26 cellular contexts compared by ENCODE assay signal in genomic region chr4:31620476-31620875, GRCh38.
A peak's percentile ranks its signal among the peaks of the same experiment; 100 is the strongest.
DNase-seq lines count a peak whose midpoint lies in the region; ATAC-seq and TF ChIP-seq lines count a peak whose summit lies in the region.
"Had no signal": no experiment of that assay in that cellular context is flagged by ENCODE, and none has a peak within 500 bp of the region (broad histone marks: within the 10 kb centered on the region; RNA-seq: fewer than 3 reads in every experiment).

No MANE protein-coding gene starts in this region.

- H3K23ac ChIP-seq in H9 (ENCODE audit: insufficient read length, low read depth, low read length) = no peak overlapping the region

- H3K23me2 ChIP-seq in H9 (ENCODE audit: insufficient read length, low read depth, low read length, poor library complexity, severe bottlenecking) = no peaks in the 10 kb centered on the region

- H3K27me3 Mint-ChIP-seq in T-helper 17 cell (no peaks in the 10 kb centered on the region), H9 (ENCODE audit: low read depth) (no peaks in the 10 kb centered on the region)
- H3K27me3 Mint-ChIP-seq: activated naive CD4-positive, alpha-beta T cell treated with anti-CD3 and anti-CD28 coated beads, Interleukin-2, amount 50 U/mL, for 24 hours; stimulated activated naive B cell treated with anti-CD40 and anti-IgM and Interleukin-4, amounts not matched to agents 10 μg/mL and 1 μg/mL and 100 μg/mL, for 72 hours had no signal

- H2BK15ac ChIP-seq in H9 (ENCODE audit: low read depth, low read length) = no peak overlapping the region

- no peak overlapping the region for H3K4ac ChIP-seq in H9 (ENCODE audit: low read depth, low read length)

- no peak overlapping the region for H3K4me3 ChIP-seq in cardiac fibroblast (replicated peaks in 1 of 2; ENCODE audit: low read depth in 2 of 2, low read length in 2 of 2)
- H3K4me3 ChIP-seq: body of pancreas, coronary artery, lung, prostate gland, thoracic aorta had no signal

- DNase-seq in ELR (ENCODE audit: low read depth) (peak; percentile 15), NCI-H226 (peak; percentile 51), cardiac fibroblast (ENCODE audit: low read depth in 2 of 2) (peak; percentile 15 to 50), iris pigment epithelial cell (ENCODE audit: low read depth) (peak; percentile 28), T-helper 17 cell (no peak), HUDEP-2 (lab: John Stamatoyannopoulos, UW; ENCODE audit: unreplicated experiment in 76 of 76) (no peak), H9 (no peak)
- no peak for DNase-seq in activated CD4-positive, alpha-beta T cell treated with anti-CD3 and anti-CD28 coated beads, Interleukin-2, amount 50 U/mL, for 4 hours
- DNase-seq: activated CD4-positive, alpha-beta T cell treated with anti-CD3 and anti-CD28 coated beads for 4 hours; activated T-cell treated with anti-CD3 and anti-CD28 coated beads, Interleukin-2, amount 50 U/mL, for 72 hours; body of pancreas; CD8-positive, alpha-beta T cell; foreskin melanocyte; hypothalamus; Kasumi-1; NCI-H1105; NCI-H2081; OCI-M1; SHP77 treated with DMSO at 0.1 percent for 48 hours; stimulated activated CD4-positive, alpha-beta T cell treated with anti-CD3 and anti-CD28 coated beads, Interleukin-2, amount 100 ng/mL, for 48 hours; stimulated activated naive B cell treated with anti-CD40 and anti-IgM and Interleukin-4, amounts not matched to agents 10 μg/mL and 1 μg/mL and 100 μg/mL, for 72 hours had no signal

- H3K27ac ChIP-seq in H9 (ENCODE audit: insufficient read length, low read depth, low read length) = no peak overlapping the region
- H3K27ac ChIP-seq: body of pancreas, coronary artery, prostate gland, thoracic aorta had no signal

- H3K9me3 ChIP-seq in T-helper 17 cell (ENCODE audit: control insufficient read depth, low read length, poor library complexity, severe bottlenecking) = no peaks in the 10 kb centered on the region
- no peaks in the 10 kb centered on the region for H3K9me3 ChIP-seq in H9 (ENCODE audit: control insufficient read depth, low read depth, low read length)
- H3K9me3 ChIP-seq: body of pancreas, prostate gland, thoracic aorta had no signal

- no peak overlapping the region for H4K91ac ChIP-seq in H9 (ENCODE audit: insufficient read length, low read depth, low read length)

- no peak for TF ChIP-seq CTCF in cardiac fibroblast (IDR thresholded peaks at IDR 0.05; ENCODE audit: low read depth, low read length)
- no peak for TF ChIP-seq CTCF in H9 (conservative IDR thresholded peaks at IDR 0.05)

- no peaks in the 10 kb centered on the region for H3K27me3 ChIP-seq in H9 (ENCODE audit: insufficient read depth, low read length)
- H3K27me3 ChIP-seq: body of pancreas had no signal

- no peak for ATAC-seq in T-helper 17 cell
- ATAC-seq: activated T-cell treated with anti-CD3 and anti-CD28 coated beads, Interleukin-2, amount 50 U/mL, for 72 hours; body of pancreas; CD8-positive, alpha-beta T cell; stimulated activated naive B cell treated with anti-CD40 and anti-IgM and Interleukin-4, amounts not matched to agents 10 μg/mL and 1 μg/mL and 100 μg/mL, for 72 hours had no signal

- no peak overlapping the region for H4K5ac ChIP-seq in H9 (ENCODE audit: insufficient read length, low read depth, low read length)

- H3T11ph ChIP-seq in H9 (ENCODE audit: low read length) = no peak overlapping the region

- H3K9ac ChIP-seq in H9 (ENCODE audit: extremely low read depth, insufficient read length, low read length) = no peak overlapping the region

- H3K9me3 Mint-ChIP-seq in H9 = peaks cover 0 to 5% of the 10 kb centered on the region in 2 experiments; a peak in 1 of 5 replicates
- H3K9me3 Mint-ChIP-seq: activated naive CD4-positive, alpha-beta T cell treated with anti-CD3 and anti-CD28 coated beads, Interleukin-2, amount 50 U/mL, for 24 hours had no signal

- no CpG with 5 or more reads among the region's 2 CpGs for WGBS in H9 (ENCODE audit: extremely low coverage, insufficient read length, low lambda C conversion rate)

- H2BK12ac ChIP-seq in H9 (ENCODE audit: insufficient read length, low read depth, low read length) = no peak overlapping the region

- H2AFZ ChIP-seq in H9 (ENCODE audit: low read length) = no peak overlapping the region

- H2BK20ac ChIP-seq in H9 (ENCODE audit: low read depth, low read length, poor library complexity, severe bottlenecking) = no peak overlapping the region

- H3K79me1 ChIP-seq in H9 (ENCODE audit: insufficient read depth, low read depth, low read length, poor library complexity, severe bottlenecking) = no peaks in the 10 kb centered on the region

- no peak overlapping the region for H3K56ac ChIP-seq in H9 (ENCODE audit: insufficient read length, low read depth, low read length)

- no peak overlapping the region for H2BK5ac ChIP-seq in H9 (ENCODE audit: insufficient read length, low read length)

- H2BK120ac ChIP-seq in H9 (ENCODE audit: low read depth, low read length, poor library complexity, severe bottlenecking) = no peak overlapping the region

- no peak overlapping the region for H3K18ac ChIP-seq in H9 (ENCODE audit: insufficient read length, low read depth, low read length)

- no peaks in the 10 kb centered on the region for H4K20me1 ChIP-seq in H9 (ENCODE audit: control insufficient read depth, insufficient read depth, insufficient read length)

- H2AK5ac ChIP-seq in H9 (ENCODE audit: insufficient read length, low read length) = no peak overlapping the region

- H3K4me1 ChIP-seq in H9 (ENCODE audit: insufficient read depth, low read length) = no peaks in the 10 kb centered on the region
- H3K4me1 ChIP-seq: body of pancreas, prostate gland had no signal

- no peak overlapping the region for H3K4me3 Mint-ChIP-seq in T-helper 17 cell
- no peak overlapping the region for H3K4me3 Mint-ChIP-seq in H9
- H3K4me3 Mint-ChIP-seq: activated naive CD4-positive, alpha-beta T cell treated with anti-CD3 and anti-CD28 coated beads, Interleukin-2, amount 50 U/mL, for 24 hours; activated T-cell treated with anti-CD3 and anti-CD28 coated beads, Interleukin-2, amount 50 U/mL, for 72 hours; CD8-positive, alpha-beta T cell; stimulated activated naive B cell treated with anti-CD40 and anti-IgM and Interleukin-4, amounts not matched to agents 10 μg/mL and 1 μg/mL and 100 μg/mL, for 72 hours had no signal

- H3K14ac ChIP-seq in H9 (ENCODE audit: insufficient read depth, low read length) = no peak overlapping the region

- H3K4me2 ChIP-seq in H9 (ENCODE audit: insufficient read depth, insufficient read length, low read length) = no peak overlapping the region

- no peak overlapping the region for H3K27ac Mint-ChIP-seq in T-helper 17 cell
- H3K27ac Mint-ChIP-seq in H9 = no peak overlapping the region
- H3K27ac Mint-ChIP-seq: activated naive CD4-positive, alpha-beta T cell treated with anti-CD3 and anti-CD28 coated beads, Interleukin-2, amount 50 U/mL, for 24 hours; activated T-cell treated with anti-CD3 and anti-CD28 coated beads, Interleukin-2, amount 50 U/mL, for 72 hours; CD8-positive, alpha-beta T cell; stimulated activated naive B cell treated with anti-CD40 and anti-IgM and Interleukin-4, amounts not matched to agents 10 μg/mL and 1 μg/mL and 100 μg/mL, for 72 hours had no signal

- H3K4me1 Mint-ChIP-seq in T-helper 17 cell = no peaks in the 10 kb centered on the region
- H3K4me1 Mint-ChIP-seq in H9 = peaks cover 0 to 1% of the 10 kb centered on the region in 2 experiments; a peak in 1 of 4 replicates
- H3K4me1 Mint-ChIP-seq: activated naive CD4-positive, alpha-beta T cell treated with anti-CD3 and anti-CD28 coated beads, Interleukin-2, amount 50 U/mL, for 24 hours; stimulated activated naive B cell treated with anti-CD40 and anti-IgM and Interleukin-4, amounts not matched to agents 10 μg/mL and 1 μg/mL and 100 μg/mL, for 72 hours had no signal

- H4K8ac ChIP-seq in H9 (replicated peaks; ENCODE audit: insufficient read length, low read depth, low read length) = no peak overlapping the region

- H3K36me3 Mint-ChIP-seq in T-helper 17 cell (ENCODE audit: low read depth) = no peaks in the 10 kb centered on the region
- H3K36me3 Mint-ChIP-seq in H9 (ENCODE audit: insufficient read depth in 1 of 3, low read depth in 3 of 3) = no peaks in the 10 kb centered on the region; a peak in 2 of 7 replicates
- H3K36me3 Mint-ChIP-seq: activated naive CD4-positive, alpha-beta T cell treated with anti-CD3 and anti-CD28 coated beads, Interleukin-2, amount 50 U/mL, for 24 hours; CD8-positive, alpha-beta T cell; stimulated activated naive B cell treated with anti-CD40 and anti-IgM and Interleukin-4, amounts not matched to agents 10 μg/mL and 1 μg/mL and 100 μg/mL, for 72 hours had no signal

- no peaks in the 10 kb centered on the region for H3K79me2 ChIP-seq in H9 (ENCODE audit: insufficient read depth, low read length)

Comparison
In these comparisons a context has a peak if more than half of its experiments do, and no peak if none do; other contexts are left out.
1. DNase-seq: peak in ELR (single experiment), NCI-H226 (single experiment), cardiac fibroblast (2 of 2) and iris pigment epithelial cell (single experiment); none in activated CD4-positive, alpha-beta T cell treated with anti-CD3 and anti-CD28 coated beads, Interleukin-2, amount 50 U/mL, for 4 hours (0 of 2), T-helper 17 cell (0 of 3), HUDEP-2 (0 of 76) and H9 (single experiment).